In genomic region chr11:73154178-73154577, GRCh38 we compare ENCODE assay signal across 8 cellular contexts. TPM values are rescaled to one million over a fixed set of nuclear protein-coding genes. Genes with fewer than 3 reads are reported as not detected.
DNase-seq lines count a peak whose midpoint lies in the region; ATAC-seq and TF ChIP-seq lines count a peak whose summit lies in the region.

No MANE protein-coding gene starts in this region.

- H3K9me3 Mint-ChIP-seq in activated T-cell treated with anti-CD3 and anti-CD28 coated beads, Interleukin-2, amount 50 U/mL, for 24 hours, result no peaks in the 10 kb centered on the region
- H3K9me3 Mint-ChIP-seq in HFFc6, result no peaks in the 10 kb centered on the region

- ATAC-seq in GM19438 (IDR thresholded peaks at IDR 0.05; ENCODE audit: low read depth, unreplicated experiment) (peak; percentile 46), HG03442 (IDR thresholded peaks at IDR 0.05; ENCODE audit: unreplicated experiment) (peak; percentile 34)

- peaks cover 49% of the 10 kb centered on the region for H3K4me1 Mint-ChIP-seq in activated T-cell treated with anti-CD3 and anti-CD28 coated beads, Interleukin-2, amount 50 U/mL, for 24 hours (ENCODE audit: low read depth)
- H3K4me1 Mint-ChIP-seq in HFFc6 (ENCODE audit: low read depth), result peaks cover 39% of the 10 kb centered on the region

- no peaks in the 10 kb centered on the region for H3K27me3 Mint-ChIP-seq in activated T-cell treated with anti-CD3 and anti-CD28 coated beads, Interleukin-2, amount 50 U/mL, for 24 hours
- H3K27me3 Mint-ChIP-seq in HFFc6 (ENCODE audit: insufficient read depth), result peaks cover 1% of the 10 kb centered on the region; the same call in 1 of the 2 replicates

- H3K4me3 Mint-ChIP-seq in activated T-cell treated with anti-CD3 and anti-CD28 coated beads, Interleukin-2, amount 50 U/mL, for 24 hours, result no peak overlapping the region
- H3K4me3 Mint-ChIP-seq in HFFc6, result no peak overlapping the region

- H3K27ac Mint-ChIP-seq in activated T-cell treated with anti-CD3 and anti-CD28 coated beads, Interleukin-2, amount 50 U/mL, for 24 hours, result peak overlapping the region; percentile 69
- H3K27ac Mint-ChIP-seq in HFFc6, result no peak overlapping the region

- DNase-seq in GDM1 (lab: John Stamatoyannopoulos, UW), result peak; percentile 97
- DNase-seq in activated T-cell treated with anti-CD3 and anti-CD28 coated beads, Interleukin-2, amount 50 U/mL, for 24 hours, result peak; percentile 45
- DNase-seq in pons (ENCODE audit: low spot score), result peak; percentile 78
- DNase-seq in AG08395 (ENCODE audit: low spot score), result no peak
- DNase-seq in GM03348 (ENCODE audit: low spot score), result no peak
- DNase-seq in HFFc6, result no peak

- no peak for TF ChIP-seq CTCF in HFFc6 (IDR thresholded peaks at IDR 0.05)

- no peaks in the 10 kb centered on the region for H3K36me3 Mint-ChIP-seq in activated T-cell treated with anti-CD3 and anti-CD28 coated beads, Interleukin-2, amount 50 U/mL, for 24 hours (ENCODE audit: low read depth)
- H3K36me3 Mint-ChIP-seq in HFFc6 (ENCODE audit: low read depth), result no peaks in the 10 kb centered on the region

RNA-seq across cellular contexts. Expression of gene FCHSD2, which starts 12.1 kb away (rescaled TPM):
- 10 to 100 TPM; 58.9 to 68.2 (median 65.0) TPM for total RNA-seq in HFFc6 (2021; fragmentation: NEBNext Ultra II Directional; extraction: Animal tissue kit (Norgen Biotek cat#: 25700))

Comparison
In these comparisons a context has a peak if more than half of its experiments do, and no peak if none do; other contexts are left out.
1. DNase-seq: peak in GDM1 (single experiment), activated T-cell treated with anti-CD3 and anti-CD28 coated beads, Interleukin-2, amount 50 U/mL, for 24 hours (single experiment) and pons (single experiment); none in AG08395 (single experiment), GM03348 (single experiment) and HFFc6 (single experiment).